16 cellular contexts compared by ENCODE assay signal in genomic region chr7:10646249-10646648, GRCh38.
"Had no signal": no experiment of that assay in that cellular context is flagged by ENCODE, and none has a peak within 500 bp of the region (broad histone marks: within the 10 kb centered on the region; RNA-seq: fewer than 3 reads in every experiment).

No MANE protein-coding gene starts in this region.

- H3K4me3 Mint-ChIP-seq: activated naive CD4-positive, alpha-beta T cell treated with anti-CD3 and anti-CD28 coated beads, Interleukin-2, amount 10 ng/mL, durations not matched to agents 7 days and 5 days; naive B cell; stimulated activated effector memory CD8-positive, alpha-beta T cell treated with anti-CD3 and anti-CD28 coated beads, Interleukin-12 subunit alpha, Interleukin-12 subunit beta, amount 100 ng/mL, for 72 hours had no signal

- H3K27me3 Mint-ChIP-seq: activated naive CD4-positive, alpha-beta T cell treated with anti-CD3 and anti-CD28 coated beads, Interleukin-2, amount 10 ng/mL, durations not matched to agents 7 days and 5 days had no signal

- H3K36me3 Mint-ChIP-seq: activated naive CD4-positive, alpha-beta T cell treated with anti-CD3 and anti-CD28 coated beads, Interleukin-2, amount 10 ng/mL, durations not matched to agents 7 days and 5 days; naive B cell; stimulated activated effector memory CD8-positive, alpha-beta T cell treated with anti-CD3 and anti-CD28 coated beads, Interleukin-12 subunit alpha, Interleukin-12 subunit beta, amount 100 ng/mL, for 72 hours had no signal

- H3K27ac Mint-ChIP-seq: activated naive CD4-positive, alpha-beta T cell treated with anti-CD3 and anti-CD28 coated beads, Interleukin-2, amount 10 ng/mL, durations not matched to agents 7 days and 5 days; activated T-helper 2 cell treated with anti-CD3 and anti-CD28 coated beads, Interferon-gamma antibody, Interleukin-2, Interleukin-4, amounts not matched to agents 10 μg/mL and 5 μg/mL and 100 μg/mL, durations not matched to agents 14 hours and 24 hours and 36 hours; naive B cell; stimulated activated effector memory CD8-positive, alpha-beta T cell treated with anti-CD3 and anti-CD28 coated beads, Interleukin-12 subunit alpha, Interleukin-12 subunit beta, amount 100 ng/mL, for 72 hours had no signal

- DNase-seq: activated CD4-positive, alpha-beta T cell treated with anti-CD3 and anti-CD28 coated beads for 48 hours; activated CD8-positive, alpha-beta memory T cell treated with anti-CD3 and anti-CD28 coated beads for 24 hours; activated naive CD4-positive, alpha-beta T cell treated with anti-CD3 and anti-CD28 coated beads, Interleukin-2, amount 10 ng/mL, durations not matched to agents 7 days and 5 days; activated T-cell treated with anti-CD3 and anti-CD28 coated beads for 4 hours; caudate nucleus; colonic mucosa; esophagus squamous epithelium; foreskin fibroblast; head of caudate nucleus; left colon; naive B cell; nucleus accumbens; right lobe of liver; tibial artery had no signal

- H3K9me3 Mint-ChIP-seq: activated naive CD4-positive, alpha-beta T cell treated with anti-CD3 and anti-CD28 coated beads, Interleukin-2, amount 10 ng/mL, durations not matched to agents 7 days and 5 days; activated T-helper 2 cell treated with anti-CD3 and anti-CD28 coated beads, Interferon-gamma antibody, Interleukin-2, Interleukin-4, amounts not matched to agents 10 μg/mL and 5 μg/mL and 100 μg/mL, durations not matched to agents 14 hours and 24 hours and 36 hours had no signal

- H3K4me1 Mint-ChIP-seq: naive B cell had no signal
